ENCODE assay signal across 26 cellular contexts in genomic region chrX:41868392-41868977, GRCh38. TPM values are rescaled to one million over a fixed set of nuclear protein-coding genes. Genes with fewer than 3 reads are reported as not detected.
DNase-seq lines count a peak whose midpoint lies in the region; ATAC-seq and TF ChIP-seq lines count a peak whose summit lies in the region.
"Had no signal": no experiment of that assay in that cellular context is flagged by ENCODE, and none has a peak within 500 bp of the region (broad histone marks: within the 10 kb centered on the region; RNA-seq: fewer than 3 reads in every experiment).

No MANE protein-coding gene starts in this region.

- no peaks in the 10 kb centered on the region for H3K9me3 ChIP-seq in CD8-positive, alpha-beta T cell (ENCODE audit: low read length)
- H3K9me3 ChIP-seq in naive thymus-derived CD4-positive, alpha-beta T cell (ENCODE audit: control insufficient read depth in 2 of 3, low read length in 3 of 3): no peaks in the 10 kb centered on the region
- H3K9me3 ChIP-seq: BLaER1, lower lobe of right lung, ovary, upper lobe of left lung had no signal

- no peak overlapping the region for H3K4me3 ChIP-seq in CD8-positive, alpha-beta T cell (ENCODE audit: low read depth, low read length)
- H3K4me3 ChIP-seq in naive thymus-derived CD4-positive, alpha-beta T cell (ENCODE audit: low read length): no peak overlapping the region
- H3K4me3 ChIP-seq: BLaER1, lower lobe of right lung, ovary, upper lobe of left lung had no signal

- peaks cover 20% of the 10 kb centered on the region for H3K4me1 ChIP-seq in CD8-positive, alpha-beta T cell (ENCODE audit: insufficient read depth, low read length)
- H3K4me1 ChIP-seq in naive thymus-derived CD4-positive, alpha-beta T cell (ENCODE audit: control insufficient read depth in 2 of 2, insufficient read depth in 2 of 2, low read length in 2 of 2): peaks cover 13 to 17% of the 10 kb centered on the region in 2 donors
- H3K4me1 ChIP-seq: BLaER1, lower lobe of right lung, upper lobe of left lung had no signal

- peak overlapping the region; percentile 76 for H3K27ac Mint-ChIP-seq in activated CD8-positive, alpha-beta T cell treated with anti-CD3 and anti-CD28 coated beads for 36 hours
- H3K27ac Mint-ChIP-seq in activated CD8-positive, alpha-beta T cell treated with anti-CD3 and anti-CD28 coated beads, Interleukin-2, amount 10 ng/mL, durations not matched to agents 7 days and 5 days: no peak overlapping the region
- peak overlapping the region; percentile 91 for H3K27ac Mint-ChIP-seq in CD8-positive, alpha-beta T cell
- H3K27ac Mint-ChIP-seq in T-cell (peak overlapping the region; percentile 54 to 63), MCF 10A (ENCODE audit: low read depth, unreplicated experiment) (no peak overlapping the region)
- H3K27ac Mint-ChIP-seq in naive thymus-derived CD4-positive, alpha-beta T cell: peak overlapping the region in 6 of 9 donors; percentile 34 to 85 (median 58)
- H3K27ac Mint-ChIP-seq: nephron progenitor cell, WTC11 had no signal

- H3K9me3 Mint-ChIP-seq in activated CD8-positive, alpha-beta T cell treated with anti-CD3 and anti-CD28 coated beads for 36 hours: peaks cover 6% of the 10 kb centered on the region
- H3K9me3 Mint-ChIP-seq in activated CD8-positive, alpha-beta T cell treated with anti-CD3 and anti-CD28 coated beads, Interleukin-2, amount 10 ng/mL, durations not matched to agents 7 days and 5 days (ENCODE audit: insufficient read depth): no peaks in the 10 kb centered on the region
- peaks cover 5% of the 10 kb centered on the region for H3K9me3 Mint-ChIP-seq in CD8-positive, alpha-beta T cell
- H3K9me3 Mint-ChIP-seq in T-cell (peaks cover 0 to 5% (median 4%) of the 10 kb centered on the region in 3 donors), MCF 10A (ENCODE audit: unreplicated experiment) (no peaks in the 10 kb centered on the region)
- H3K9me3 Mint-ChIP-seq in naive thymus-derived CD4-positive, alpha-beta T cell: peaks cover 0 to 6% (median 0%) of the 10 kb centered on the region in 11 donors

- intact Hi-C loops in activated CD8-positive, alpha-beta T cell treated with anti-CD3 and anti-CD28 coated beads for 36 hours (cut with micrococcal nuclease): no loop called here
- intact Hi-C loops in CD8-positive, alpha-beta T cell (cut with DNase I, micrococcal nuclease): loop anchor here in 1 of 2 experiments (5.0 kb wide), 1 partner anchor 49 kb away; no protein-coding TSS in a partner anchor
- intact Hi-C loops in naive thymus-derived CD4-positive, alpha-beta T cell (cut with micrococcal nuclease): no loop called here
- intact Hi-C loops in MCF 10A (cut with micrococcal nuclease): no loop called here

- CTCF ChIA-PET in activated CD8-positive, alpha-beta T cell treated with anti-CD3 and anti-CD28 coated beads for 36 hours (lab: Charles Lee): no interaction called here
- CTCF ChIA-PET in activated CD8-positive, alpha-beta T cell treated with anti-CD3 and anti-CD28 coated beads, Interleukin-2, amount 10 ng/mL, durations not matched to agents 7 days and 5 days (lab: Charles Lee): no interaction called here
- CTCF ChIA-PET in CD8-positive, alpha-beta T cell (lab: Charles Lee): no interaction called here
- CTCF ChIA-PET in T-cell (lab: Charles Lee): interaction anchor here (0.5 to 1.1 kb wide), 3 partner anchors 70 to 72 kb away, joined by 3 read pairs; no protein-coding TSS in a partner anchor
- CTCF ChIA-PET in naive thymus-derived CD4-positive, alpha-beta T cell (lab: Charles Lee): no interaction called here
- CTCF ChIA-PET in MCF 10A (lab: Yijun Ruan, JAX): no interaction called here

- H3K27me3 ChIP-seq in CD8-positive, alpha-beta T cell (ENCODE audit: insufficient read depth, low read length): no peaks in the 10 kb centered on the region
- no peaks in the 10 kb centered on the region for H3K27me3 ChIP-seq in naive thymus-derived CD4-positive, alpha-beta T cell (ENCODE audit: control insufficient read depth in 2 of 2, insufficient read depth in 2 of 2, low read length in 2 of 2)
- H3K27me3 ChIP-seq: brain microvascular endothelial cell, ovary, upper lobe of left lung had no signal

- H3K27ac ChIP-seq in CD8-positive, alpha-beta T cell (ENCODE audit: low read depth, low read length): no peak overlapping the region
- H3K27ac ChIP-seq in naive thymus-derived CD4-positive, alpha-beta T cell (ENCODE audit: low read depth, low read length): no peak overlapping the region
- H3K27ac ChIP-seq: BLaER1, brain microvascular endothelial cell, lower lobe of right lung, ovary, upper lobe of left lung had no signal

- H3K36me3 ChIP-seq in CD8-positive, alpha-beta T cell (ENCODE audit: insufficient read depth, low read length): no peaks in the 10 kb centered on the region
- no peaks in the 10 kb centered on the region for H3K36me3 ChIP-seq in naive thymus-derived CD4-positive, alpha-beta T cell (ENCODE audit: control insufficient read depth in 2 of 3, insufficient read depth in 3 of 3, low read length in 3 of 3)
- H3K36me3 ChIP-seq: BLaER1, brain microvascular endothelial cell, lower lobe of right lung, ovary, upper lobe of left lung had no signal

- BruUV-seq in MCF 10A (replicated peaks; lab: Mats Ljungman, UMichigan): no TSS peak

- H3K27me3 Mint-ChIP-seq in activated CD8-positive, alpha-beta T cell treated with anti-CD3 and anti-CD28 coated beads for 36 hours: no peaks in the 10 kb centered on the region
- no peaks in the 10 kb centered on the region for H3K27me3 Mint-ChIP-seq in activated CD8-positive, alpha-beta T cell treated with anti-CD3 and anti-CD28 coated beads, Interleukin-2, amount 10 ng/mL, durations not matched to agents 7 days and 5 days (ENCODE audit: low read depth)
- no peaks in the 10 kb centered on the region for H3K27me3 Mint-ChIP-seq in CD8-positive, alpha-beta T cell (ENCODE audit: low read depth)
- H3K27me3 Mint-ChIP-seq in T-cell (peaks cover 0 to 10% of the 10 kb centered on the region in 2 donors), MCF 10A (ENCODE audit: insufficient read depth, unreplicated experiment) (peaks cover 33% of the 10 kb centered on the region)
- no peaks in the 10 kb centered on the region for H3K27me3 Mint-ChIP-seq in naive thymus-derived CD4-positive, alpha-beta T cell

- H3K4me3 Mint-ChIP-seq in activated CD8-positive, alpha-beta T cell treated with anti-CD3 and anti-CD28 coated beads for 36 hours: no peak overlapping the region
- no peak overlapping the region for H3K4me3 Mint-ChIP-seq in activated CD8-positive, alpha-beta T cell treated with anti-CD3 and anti-CD28 coated beads, Interleukin-2, amount 10 ng/mL, durations not matched to agents 7 days and 5 days
- peak overlapping the region; percentile 29 for H3K4me3 Mint-ChIP-seq in CD8-positive, alpha-beta T cell
- H3K4me3 Mint-ChIP-seq in T-cell (no peak overlapping the region), MCF 10A (ENCODE audit: unreplicated experiment) (no peak overlapping the region)
- H3K4me3 Mint-ChIP-seq in naive thymus-derived CD4-positive, alpha-beta T cell: peak overlapping the region in 6 of 10 donors; percentile 1 to 41 (median 28)
- H3K4me3 Mint-ChIP-seq: nephron progenitor cell, WTC11 had no signal

- no peak for DNase-seq in activated CD8-positive, alpha-beta T cell treated with anti-CD3 and anti-CD28 coated beads for 36 hours
- no peak for DNase-seq in activated CD8-positive, alpha-beta T cell treated with anti-CD3 and anti-CD28 coated beads, Interleukin-2, amount 10 ng/mL, durations not matched to agents 7 days and 5 days
- no peak for DNase-seq in CD8-positive, alpha-beta T cell
- no peak for DNase-seq in T-cell
- DNase-seq in naive thymus-derived CD4-positive, alpha-beta T cell: no peak
- no peak for DNase-seq in NCI-H524 (lab: John Stamatoyannopoulos, UW)
- DNase-seq in NCI-H774 (lab: John Stamatoyannopoulos, UW): no peak
- DNase-seq in MCF 10A (ENCODE audit: unreplicated experiment): no peak
- DNase-seq: activated CD4-positive, alpha-beta T cell treated with anti-CD3 and anti-CD28 coated beads, Interleukin-2, amount 50 U/mL, for 1 hour; activated CD8-positive, alpha-beta memory T cell treated with anti-CD3 and anti-CD28 coated beads, Interleukin-2, amount 50 U/mL, for 48 hours; activated effector memory CD4-positive, alpha-beta T cell treated with anti-CD3 and anti-CD28 coated beads, Interleukin-2, amount 50 U/mL, for 16 hours; brain microvascular endothelial cell; DMS79 treated with DMSO at 0.1 percent for 48 hours; head of caudate nucleus; kidney glomerular epithelial cell; lower lobe of right lung; NCI-H2081 treated with DMSO at 0.1 percent for 48 hours; nephron progenitor cell; ovary; stimulated activated CD4-positive, alpha-beta T cell treated with anti-CD3 and anti-CD28 coated beads, Interleukin-2, amount 100 ng/mL, for 24 hours; substantia nigra; SW 1271; upper lobe of left lung had no signal

- peaks cover 58% of the 10 kb centered on the region for H3K4me1 Mint-ChIP-seq in activated CD8-positive, alpha-beta T cell treated with anti-CD3 and anti-CD28 coated beads for 36 hours (ENCODE audit: low read depth)
- peaks cover 27% of the 10 kb centered on the region for H3K4me1 Mint-ChIP-seq in activated CD8-positive, alpha-beta T cell treated with anti-CD3 and anti-CD28 coated beads, Interleukin-2, amount 10 ng/mL, durations not matched to agents 7 days and 5 days (ENCODE audit: low read depth)
- H3K4me1 Mint-ChIP-seq in CD8-positive, alpha-beta T cell (ENCODE audit: low read depth): peaks cover 72% of the 10 kb centered on the region
- H3K4me1 Mint-ChIP-seq in T-cell (peaks cover 38 to 83% (median 69%) of the 10 kb centered on the region in 3 donors), MCF 10A (ENCODE audit: insufficient read depth, unreplicated experiment) (no peaks in the 10 kb centered on the region)
- H3K4me1 Mint-ChIP-seq in naive thymus-derived CD4-positive, alpha-beta T cell: peaks cover 10 to 78% (median 49%) of the 10 kb centered on the region in 7 donors
- H3K4me1 Mint-ChIP-seq: nephron progenitor cell had no signal

- ATAC-seq in activated CD8-positive, alpha-beta T cell treated with anti-CD3 and anti-CD28 coated beads for 36 hours: peak; percentile 24
- ATAC-seq in activated CD8-positive, alpha-beta T cell treated with anti-CD3 and anti-CD28 coated beads, Interleukin-2, amount 10 ng/mL, durations not matched to agents 7 days and 5 days: no peak
- peak; percentile 38 for ATAC-seq in CD8-positive, alpha-beta T cell
- ATAC-seq in T-cell (replicated peaks in 1 of 4): peak in 2 of 4 experiments; percentile 29 to 40
- ATAC-seq in naive thymus-derived CD4-positive, alpha-beta T cell: no peak
- ATAC-seq: HCT116, lower lobe of right lung, WTC11 had no signal

- TF ChIP-seq CTCF in activated CD8-positive, alpha-beta T cell treated with anti-CD3 and anti-CD28 coated beads for 36 hours (IDR thresholded peaks at IDR 0.05): no peak
- TF ChIP-seq CTCF in CD8-positive, alpha-beta T cell (IDR thresholded peaks at IDR 0.05): no peak
- no peak for TF ChIP-seq CTCF in MCF 10A (IDR thresholded peaks at IDR 0.05; ENCODE audit: unreplicated experiment)

- H3K36me3 Mint-ChIP-seq in activated CD8-positive, alpha-beta T cell treated with anti-CD3 and anti-CD28 coated beads for 36 hours (ENCODE audit: low read depth): peaks cover 3% of the 10 kb centered on the region
- peaks cover 15% of the 10 kb centered on the region for H3K36me3 Mint-ChIP-seq in activated CD8-positive, alpha-beta T cell treated with anti-CD3 and anti-CD28 coated beads, Interleukin-2, amount 10 ng/mL, durations not matched to agents 7 days and 5 days (ENCODE audit: low read depth)
- H3K36me3 Mint-ChIP-seq in CD8-positive, alpha-beta T cell: peaks cover 7% of the 10 kb centered on the region
- H3K36me3 Mint-ChIP-seq in T-cell: peaks cover 5% of the 10 kb centered on the region
- peaks cover 0 to 6% (median 5%) of the 10 kb centered on the region in 5 donors for H3K36me3 Mint-ChIP-seq in naive thymus-derived CD4-positive, alpha-beta T cell
- H3K36me3 Mint-ChIP-seq in MCF 10A (ENCODE audit: insufficient read depth, unreplicated experiment): no peaks in the 10 kb centered on the region
- H3K36me3 Mint-ChIP-seq: WTC11 had no signal

- POLR2A ChIA-PET in activated CD8-positive, alpha-beta T cell treated with anti-CD3 and anti-CD28 coated beads for 36 hours (lab: Charles Lee): interaction anchor here (1.2 kb wide), 1 partner anchor 17 kb away, joined by 3 read pairs; no protein-coding TSS in a partner anchor
- POLR2A ChIA-PET in activated CD8-positive, alpha-beta T cell treated with anti-CD3 and anti-CD28 coated beads, Interleukin-2, amount 10 ng/mL, durations not matched to agents 7 days and 5 days (lab: Charles Lee): no interaction called here
- POLR2A ChIA-PET in CD8-positive, alpha-beta T cell (lab: Charles Lee): interaction anchor here (0.7 kb wide), 1 partner anchor 11 kb away, joined by 3 read pairs; no protein-coding TSS in a partner anchor
- POLR2A ChIA-PET in T-cell (lab: Charles Lee): no interaction called here
- POLR2A ChIA-PET in naive thymus-derived CD4-positive, alpha-beta T cell (lab: Charles Lee): no interaction called here
- POLR2A ChIA-PET in MCF 10A (lab: Yijun Ruan, JAX): interaction anchor here (0.9 kb wide), 1 partner anchor 12 kb away, joined by 3 read pairs; no protein-coding TSS in a partner anchor

RNA-seq across cellular contexts. Expression of gene CASK, which starts 54.9 kb away (rescaled TPM):
- 10 to 100 TPM; 18.2 to 20.2 TPM for total RNA-seq in activated CD8-positive, alpha-beta T cell treated with anti-CD3 and anti-CD28 coated beads for 36 hours
- 10 to 100 TPM; 43.9 to 45.4 TPM for total RNA-seq in activated CD8-positive, alpha-beta T cell treated with anti-CD3 and anti-CD28 coated beads, Interleukin-2, amount 10 ng/mL, durations not matched to agents 7 days and 5 days
- total RNA-seq in CD8-positive, alpha-beta T cell: 10 to 100 TPM; 45.4 to 46.8 TPM
- total RNA-seq in T-cell (10 to 100 TPM; 52.6 to 81.6 (median 67.5) TPM), MCF 10A (2022) (34.9 and 43.2 TPM in 2 replicates)
- 10 to 100 TPM; 31.5 to 72.4 (median 65.0) TPM for total RNA-seq in naive thymus-derived CD4-positive, alpha-beta T cell
- polyA plus RNA-seq in naive thymus-derived CD4-positive, alpha-beta T cell: 1 to 10 TPM; 5.6 to 6.1 TPM

Comparison
In these comparisons a context has a peak if more than half of its experiments do, and no peak if none do; other contexts are left out.
1. ATAC-seq: peak in activated CD8-positive, alpha-beta T cell treated with anti-CD3 and anti-CD28 coated beads for 36 hours (single experiment) and CD8-positive, alpha-beta T cell (single experiment); none in activated CD8-positive, alpha-beta T cell treated with anti-CD3 and anti-CD28 coated beads, Interleukin-2, amount 10 ng/mL, durations not matched to agents 7 days and 5 days (single experiment) and naive thymus-derived CD4-positive, alpha-beta T cell (single experiment).
2. H3K27ac Mint-ChIP-seq: peak in activated CD8-positive, alpha-beta T cell treated with anti-CD3 and anti-CD28 coated beads for 36 hours (single experiment), CD8-positive, alpha-beta T cell (single experiment), T-cell (2 of 2) and naive thymus-derived CD4-positive, alpha-beta T cell (6 of 9); none in activated CD8-positive, alpha-beta T cell treated with anti-CD3 and anti-CD28 coated beads, Interleukin-2, amount 10 ng/mL, durations not matched to agents 7 days and 5 days (single experiment) and MCF 10A (single experiment).
3. POLR2A ChIA-PET loops: an anchor here in activated CD8-positive, alpha-beta T cell treated with anti-CD3 and anti-CD28 coated beads for 36 hours (1.2 kb wide), CD8-positive, alpha-beta T cell (0.7 kb wide) and MCF 10A (0.9 kb wide); none called in activated CD8-positive, alpha-beta T cell treated with anti-CD3 and anti-CD28 coated beads, Interleukin-2, amount 10 ng/mL, durations not matched to agents 7 days and 5 days, T-cell and naive thymus-derived CD4-positive, alpha-beta T cell.
4. H3K4me3 Mint-ChIP-seq: peak in CD8-positive, alpha-beta T cell (single experiment) and naive thymus-derived CD4-positive, alpha-beta T cell (6 of 10); none in activated CD8-positive, alpha-beta T cell treated with anti-CD3 and anti-CD28 coated beads for 36 hours (single experiment), activated CD8-positive, alpha-beta T cell treated with anti-CD3 and anti-CD28 coated beads, Interleukin-2, amount 10 ng/mL, durations not matched to agents 7 days and 5 days (single experiment), T-cell (0 of 3) and MCF 10A (single experiment).
5. CTCF ChIA-PET loops: an anchor here in T-cell (0.5 to 1.1 kb wide); none called in activated CD8-positive, alpha-beta T cell treated with anti-CD3 and anti-CD28 coated beads for 36 hours, activated CD8-positive, alpha-beta T cell treated with anti-CD3 and anti-CD28 coated beads, Interleukin-2, amount 10 ng/mL, durations not matched to agents 7 days and 5 days, CD8-positive, alpha-beta T cell, naive thymus-derived CD4-positive, alpha-beta T cell and MCF 10A.